ENCODE assay signal across 1 cellular context in the genomic region with DNA sequence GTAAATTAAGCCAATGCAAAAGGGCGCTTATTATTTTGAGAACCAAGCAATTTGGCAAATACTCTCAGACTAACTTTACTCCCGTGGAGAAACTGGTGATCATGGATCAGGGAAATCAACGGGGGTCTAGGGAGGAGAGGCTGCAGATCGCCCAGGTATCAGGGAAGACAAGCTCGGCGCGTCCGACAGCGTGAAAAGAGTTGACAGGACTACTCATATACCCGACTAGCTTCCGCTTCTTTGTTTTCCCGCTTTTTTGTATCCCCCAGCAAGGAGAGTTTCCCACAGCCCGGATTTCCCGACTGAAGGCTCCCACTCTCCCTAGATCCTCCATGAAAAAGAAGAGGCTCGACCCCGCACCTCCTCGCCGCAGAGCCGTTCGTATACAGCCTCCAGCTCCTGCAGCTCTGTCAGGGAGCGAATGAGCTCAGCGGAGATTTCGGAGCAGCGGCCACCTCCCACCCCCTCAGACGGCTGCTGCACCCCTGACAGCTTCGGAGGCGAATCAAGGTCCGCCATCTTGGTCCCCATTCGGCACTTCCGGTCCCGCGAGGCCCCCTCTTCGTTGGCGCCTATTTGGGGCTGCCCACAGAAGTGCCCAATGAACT.
A peak's percentile ranks its signal among the peaks of the same experiment; 100 is the strongest.
TF ChIP-seq lines count a peak whose summit lies in the region.

Gene COG4, minus strand, starts transcription at position 542 of the 608 bp plus-strand sequence. Its CDS starts 11 bp downstream, at position 531.

TF ChIP-seq in HepG2, 621 proteins besides CTCF, POLR2A, EP300 and RAD21 (continued from another document and continues in another):
- TF ChIP-seq, protein P1, sequence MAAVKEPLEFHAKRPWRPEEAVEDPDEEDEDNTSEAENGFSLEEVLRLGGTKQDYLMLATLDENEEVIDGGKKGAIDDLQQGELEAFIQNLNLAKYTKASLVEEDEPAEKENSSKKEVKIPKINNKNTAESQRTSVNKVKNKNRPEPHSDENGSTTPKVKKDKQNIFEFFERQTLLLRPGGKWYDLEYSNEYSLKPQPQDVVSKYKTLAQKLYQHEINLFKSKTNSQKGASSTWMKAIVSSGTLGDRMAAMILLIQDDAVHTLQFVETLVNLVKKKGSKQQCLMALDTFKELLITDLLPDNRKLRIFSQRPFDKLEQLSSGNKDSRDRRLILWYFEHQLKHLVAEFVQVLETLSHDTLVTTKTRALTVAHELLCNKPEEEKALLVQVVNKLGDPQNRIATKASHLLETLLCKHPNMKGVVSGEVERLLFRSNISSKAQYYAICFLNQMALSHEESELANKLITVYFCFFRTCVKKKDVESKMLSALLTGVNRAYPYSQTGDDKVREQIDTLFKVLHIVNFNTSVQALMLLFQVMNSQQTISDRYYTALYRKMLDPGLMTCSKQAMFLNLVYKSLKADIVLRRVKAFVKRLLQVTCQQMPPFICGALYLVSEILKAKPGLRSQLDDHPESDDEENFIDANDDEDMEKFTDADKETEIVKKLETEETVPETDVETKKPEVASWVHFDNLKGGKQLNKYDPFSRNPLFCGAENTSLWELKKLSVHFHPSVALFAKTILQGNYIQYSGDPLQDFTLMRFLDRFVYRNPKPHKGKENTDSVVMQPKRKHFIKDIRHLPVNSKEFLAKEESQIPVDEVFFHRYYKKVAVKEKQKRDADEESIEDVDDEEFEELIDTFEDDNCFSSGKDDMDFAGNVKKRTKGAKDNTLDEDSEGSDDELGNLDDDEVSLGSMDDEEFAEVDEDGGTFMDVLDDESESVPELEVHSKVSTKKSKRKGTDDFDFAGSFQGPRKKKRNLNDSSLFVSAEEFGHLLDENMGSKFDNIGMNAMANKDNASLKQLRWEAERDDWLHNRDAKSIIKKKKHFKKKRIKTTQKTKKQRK (IDR thresholded peaks at IDR 0.05; ENCODE audit: low read length) = no peak
- TF ChIP-seq ZNF274 (CRISPR knock-in tag; IDR thresholded peaks at IDR 0.05) (no peak), ZNF383 (CRISPR knock-in tag; IDR thresholded peaks at IDR 0.05; ENCODE audit: borderline replicate concordance) (no peak), HOXA5 (CRISPR knock-in tag; IDR thresholded peaks at IDR 0.05) (no peak; the same call in 1 of the 2 replicates), THAP8 (CRISPR knock-in tag; IDR thresholded peaks at IDR 0.05; ENCODE audit: borderline replicate concordance) (0 out of 2 replicates have a peak, but pooled peaks have one; percentile 35), JUNB (CRISPR knock-in tag; IDR thresholded peaks at IDR 0.05; ENCODE audit: borderline replicate concordance) (no peak), MAF1 (CRISPR knock-in tag; IDR thresholded peaks at IDR 0.05; ENCODE audit: borderline replicate concordance) (no peak), ARID3A (IDR thresholded peaks at IDR 0.05; ENCODE audit: low read depth, low read length) (no peak), ZNF776 (CRISPR knock-in tag; IDR thresholded peaks at IDR 0.05) (no peak), ONECUT2 (CRISPR knock-in tag; IDR thresholded peaks at IDR 0.05) (no peak), ZNF333 (CRISPR knock-in tag; IDR thresholded peaks at IDR 0.05; ENCODE audit: borderline replicate concordance) (peak; percentile 21; the same call in 1 of the 2 replicates), RBFOX2 (IDR thresholded peaks at IDR 0.05; ENCODE audit: low read depth, low read length) (0 out of 2 replicates have a peak, but pooled peaks have one; percentile 61), NR1H2 (CRISPR knock-in tag; IDR thresholded peaks at IDR 0.05; ENCODE audit: borderline replicate concordance, low read depth) (no peak), FOXA3 (CRISPR knock-in tag; IDR thresholded peaks at IDR 0.05) (no peak), ZBTB44 (CRISPR knock-in tag; IDR thresholded peaks at IDR 0.05) (no peak), GABPA (IDR thresholded peaks at IDR 0.05; ENCODE audit: low read depth, low read length) (peak; percentile 74), GABPA (CRISPR knock-in tag; IDR thresholded peaks at IDR 0.05; ENCODE audit: low read depth) (peak; percentile 94), ZNF468 (CRISPR knock-in tag; IDR thresholded peaks at IDR 0.05) (no peak), ZNF329 (CRISPR knock-in tag; IDR thresholded peaks at IDR 0.05; ENCODE audit: low read depth) (no peak), ZSCAN22 (CRISPR knock-in tag; IDR thresholded peaks at IDR 0.05) (no peak), ZSCAN30 (CRISPR knock-in tag; IDR thresholded peaks at IDR 0.05) (0 out of 2 replicates have a peak, but pooled peaks have one; percentile 29), HMG20A (CRISPR knock-in tag; IDR thresholded peaks at IDR 0.05; ENCODE audit: borderline replicate concordance) (no peak), NFRKB (IDR thresholded peaks at IDR 0.05) (peak; percentile 77), ZBTB33 (CRISPR knock-in tag; IDR thresholded peaks at IDR 0.05) (no peak), NCOA5 (CRISPR knock-in tag; IDR thresholded peaks at IDR 0.05) (no peak; the same call in 1 of the 2 replicates), STAT5B (CRISPR knock-in tag; IDR thresholded peaks at IDR 0.05) (no peak), ZNF441 (CRISPR knock-in tag; IDR thresholded peaks at IDR 0.05; ENCODE audit: borderline replicate concordance) (no peak), JUND (CRISPR knock-in tag; IDR thresholded peaks at IDR 0.05) (no peak), SMYD3 (CRISPR knock-in tag; IDR thresholded peaks at IDR 0.05) (peak; percentile 46; the same call in 1 of the 2 replicates), ZNF788 (CRISPR knock-in tag; IDR thresholded peaks at IDR 0.05; ENCODE audit: borderline replicate concordance) (0 out of 2 replicates have a peak, but pooled peaks have one; percentile 0), GLI4 (CRISPR knock-in tag; IDR thresholded peaks at IDR 0.05; ENCODE audit: borderline replicate concordance) (no peak), ZNF737 (CRISPR knock-in tag; IDR thresholded peaks at IDR 0.05; ENCODE audit: borderline replicate concordance) (no peak; the same call in 1 of the 2 replicates), CREM (IDR thresholded peaks at IDR 0.05) (no peak), CREM (CRISPR knock-in tag; IDR thresholded peaks at IDR 0.05) (no peak), ZBTB42 (CRISPR knock-in tag; IDR thresholded peaks at IDR 0.05) (no peak), HMGXB4 (CRISPR knock-in tag; IDR thresholded peaks at IDR 0.05; ENCODE audit: borderline replicate concordance in 1 of 2, low read depth in 1 of 2) (peak in 1 of 2 experiments; percentile 63; a peak in 1 of 4 replicates), RFX3 (CRISPR knock-in tag; IDR thresholded peaks at IDR 0.05) (no peak), CBFB (CRISPR knock-in tag; IDR thresholded peaks at IDR 0.05) (no peak), MED1 (CRISPR knock-in tag; IDR thresholded peaks at IDR 0.05) (peak; percentile 52), TBX3 (IDR thresholded peaks at IDR 0.05; ENCODE audit: borderline replicate concordance) (no peak), ZNF317 (CRISPR knock-in tag; IDR thresholded peaks at IDR 0.05) (no peak), AGO2 (optimal IDR thresholded peaks at IDR 0.05; ENCODE audit: low read depth, low read length) (no peak), ZNF850 (CRISPR knock-in tag; conservative IDR thresholded peaks at IDR 0.05) (no peak), NR2F6 (IDR thresholded peaks at IDR 0.05) (no peak), NR2F6 (CRISPR knock-in tag; IDR thresholded peaks at IDR 0.05) (no peak), NFYC (CRISPR knock-in tag; IDR thresholded peaks at IDR 0.05) (no peak), SMARCC2 (IDR thresholded peaks at IDR 0.05) (no peak), IRF2 (CRISPR knock-in tag; IDR thresholded peaks at IDR 0.05) (0 out of 2 replicates have a peak, but pooled peaks have one; percentile 56), TBP (CRISPR knock-in tag; IDR thresholded peaks at IDR 0.05) (no peak), NFYB (CRISPR knock-in tag; IDR thresholded peaks at IDR 0.05) (0 out of 2 replicates have a peak, but pooled peaks have one; percentile 25), KLF11 (CRISPR knock-in tag; IDR thresholded peaks at IDR 0.05) (peak; percentile 58; the same call in 1 of the 2 replicates)
- TF ChIP-seq, protein P2, sequence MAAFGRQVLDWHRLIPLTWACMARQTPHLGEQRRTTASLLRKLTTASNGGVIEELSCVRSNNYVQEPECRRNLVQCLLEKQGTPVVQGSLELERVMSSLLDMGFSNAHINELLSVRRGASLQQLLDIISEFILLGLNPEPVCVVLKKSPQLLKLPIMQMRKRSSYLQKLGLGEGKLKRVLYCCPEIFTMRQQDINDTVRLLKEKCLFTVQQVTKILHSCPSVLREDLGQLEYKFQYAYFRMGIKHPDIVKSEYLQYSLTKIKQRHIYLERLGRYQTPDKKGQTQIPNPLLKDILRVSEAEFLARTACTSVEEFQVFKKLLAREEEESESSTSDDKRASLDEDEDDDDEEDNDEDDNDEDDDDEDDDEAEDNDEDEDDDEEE (CRISPR knock-in tag; IDR thresholded peaks at IDR 0.05) = peak; percentile 69; the same call in 1 of the 2 replicates
- TF ChIP-seq, protein P3, sequence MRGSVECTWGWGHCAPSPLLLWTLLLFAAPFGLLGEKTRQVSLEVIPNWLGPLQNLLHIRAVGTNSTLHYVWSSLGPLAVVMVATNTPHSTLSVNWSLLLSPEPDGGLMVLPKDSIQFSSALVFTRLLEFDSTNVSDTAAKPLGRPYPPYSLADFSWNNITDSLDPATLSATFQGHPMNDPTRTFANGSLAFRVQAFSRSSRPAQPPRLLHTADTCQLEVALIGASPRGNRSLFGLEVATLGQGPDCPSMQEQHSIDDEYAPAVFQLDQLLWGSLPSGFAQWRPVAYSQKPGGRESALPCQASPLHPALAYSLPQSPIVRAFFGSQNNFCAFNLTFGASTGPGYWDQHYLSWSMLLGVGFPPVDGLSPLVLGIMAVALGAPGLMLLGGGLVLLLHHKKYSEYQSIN (CRISPR knock-in tag; IDR thresholded peaks at IDR 0.05; ENCODE audit: borderline replicate concordance) = no peak
- TF ChIP-seq, protein P4, sequence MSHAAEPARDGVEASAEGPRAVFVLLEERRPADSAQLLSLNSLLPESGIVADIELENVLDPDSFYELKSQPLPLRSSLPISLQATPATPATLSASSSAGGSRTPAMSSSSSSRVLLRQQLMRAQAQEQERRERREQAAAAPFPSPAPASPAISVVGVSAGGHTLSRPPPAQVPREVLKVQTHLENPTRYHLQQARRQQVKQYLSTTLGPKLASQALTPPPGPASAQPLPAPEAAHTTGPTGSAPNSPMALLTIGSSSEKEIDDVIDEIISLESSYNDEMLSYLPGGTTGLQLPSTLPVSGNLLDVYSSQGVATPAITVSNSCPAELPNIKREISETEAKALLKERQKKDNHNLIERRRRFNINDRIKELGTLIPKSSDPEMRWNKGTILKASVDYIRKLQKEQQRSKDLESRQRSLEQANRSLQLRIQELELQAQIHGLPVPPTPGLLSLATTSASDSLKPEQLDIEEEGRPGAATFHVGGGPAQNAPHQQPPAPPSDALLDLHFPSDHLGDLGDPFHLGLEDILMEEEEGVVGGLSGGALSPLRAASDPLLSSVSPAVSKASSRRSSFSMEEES (CRISPR knock-in tag; IDR thresholded peaks at IDR 0.05) = peak; percentile 4; the same call in 1 of the 2 replicates
